In the genomic region with DNA sequence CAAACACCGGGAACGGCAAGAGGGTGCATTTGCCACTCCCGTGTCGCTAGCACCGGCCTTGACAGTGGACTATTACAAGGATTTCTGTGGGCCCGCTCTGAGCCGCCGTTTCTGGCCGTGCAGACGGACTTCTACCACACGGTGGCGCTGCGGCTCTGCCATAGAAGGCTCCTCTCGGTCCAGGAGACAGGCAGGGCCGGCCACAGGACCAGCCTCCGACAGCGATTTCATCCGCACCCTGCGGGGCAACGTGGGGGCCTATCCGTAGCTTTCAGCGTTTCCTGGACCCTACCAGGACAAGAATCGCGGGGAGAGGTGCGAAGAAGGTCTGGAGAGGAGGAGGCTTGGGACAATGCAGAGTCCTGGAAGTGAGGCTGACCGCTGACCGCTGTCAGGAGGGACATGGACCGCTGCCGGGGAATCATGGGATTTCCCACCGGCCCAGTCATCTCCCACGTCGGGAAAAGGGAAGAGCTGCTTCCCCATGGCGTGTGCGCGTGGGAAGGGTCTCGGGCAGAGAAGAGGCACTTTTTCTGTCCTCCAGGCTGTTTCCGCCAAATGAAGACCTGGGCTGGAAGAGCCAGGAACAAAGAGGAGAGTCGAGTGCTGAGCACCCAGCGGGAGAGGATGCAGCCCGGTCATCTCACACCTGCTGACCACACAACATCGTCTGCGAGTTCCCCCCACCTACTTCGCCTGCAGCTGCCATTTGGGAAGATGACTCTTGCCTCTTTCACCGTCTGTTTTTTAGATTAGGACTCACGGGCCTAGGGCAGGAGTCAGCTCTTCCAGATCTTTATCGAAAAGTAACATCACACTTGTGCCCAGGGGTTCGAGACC, we compare ENCODE assay signal across 8 cellular contexts. TPM values are rescaled to one million over a fixed set of nuclear protein-coding genes. Genes with fewer than 3 reads are reported as not detected.
DNase-seq lines count a peak whose midpoint lies in the region; ATAC-seq and TF ChIP-seq lines count a peak whose summit lies in the region.

No MANE protein-coding gene starts in this region.

- H3K4me1 ChIP-seq in lower lobe of right lung = peaks cover 28% of the 10 kb centered on the region

- intact Hi-C loops in lower lobe of right lung (cut with DNase I) = no loop called here

- DNase-seq in NK-92 treated with Interleukin-12 subunit alpha and Interleukin-12 subunit beta, amount 100 ng/mL, for 24 hours (lab: John Stamatoyannopoulos, UW) = peak; percentile 59
- DNase-seq in NK-92 (lab: John Stamatoyannopoulos, UW; ENCODE audit: unreplicated experiment) = no peak
- peak; percentile 80 for DNase-seq in NCI-H69 (lab: John Stamatoyannopoulos, UW)
- DNase-seq in activated CD4-positive, alpha-beta T cell treated with anti-CD3 and anti-CD28 coated beads, Interleukin-2, amount 50 U/mL, for 4 hours = peak; percentile 73 to 77
- peak; percentile 58 to 82 for DNase-seq in dermis microvascular lymphatic vessel endothelial cell (ENCODE audit: low read depth in 2 of 2)
- DNase-seq in lower lobe of right lung = peak; percentile 94
- peak; percentile 64 to 83 for DNase-seq in stimulated activated CD4-positive, alpha-beta T cell treated with anti-CD3 and anti-CD28 coated beads, Interleukin-4, amount 100 ng/mL, for 4 hours

- H3K27ac ChIP-seq in lower lobe of right lung = no peak overlapping the region

- H3K36me3 ChIP-seq in lower lobe of right lung = no peaks in the 10 kb centered on the region

- ATAC-seq in HG03442 (IDR thresholded peaks at IDR 0.05; ENCODE audit: unreplicated experiment) (peak; percentile 73), lower lobe of right lung (peak; percentile 96)

- peak overlapping the region; percentile 39 for H3K4me3 ChIP-seq in lower lobe of right lung

- H3K9me3 ChIP-seq in lower lobe of right lung = no peaks in the 10 kb centered on the region

- no peaks in the 10 kb centered on the region for H3K27me3 ChIP-seq in lower lobe of right lung (ENCODE audit: low read depth)

- peak; percentile 97 for TF ChIP-seq CTCF in lower lobe of right lung (IDR thresholded peaks at IDR 0.05)

RNA-seq across cellular contexts. Expression of a gene that starts 35.5 kb away (rescaled TPM):
- total RNA-seq in dermis microvascular lymphatic vessel endothelial cell (not detected in 2 replicates), lower lobe of right lung (6.1 TPM)
